Comparison of ENCODE assay signal across 20 cellular contexts in genomic region chr5:135108992-135109391, GRCh38.
"Had no signal": no experiment of that assay in that cellular context is flagged by ENCODE, and none has a peak within 500 bp of the region (broad histone marks: within the 10 kb centered on the region; RNA-seq: fewer than 3 reads in every experiment).

No MANE protein-coding gene starts in this region.

- H3K9me3 ChIP-seq: SK-N-SH had no signal

- DNase-seq: IMR-90, Karpas-422, KG1, MM.1S, NCI-H1092 treated with DMSO at 0.1 percent for 48 hours, NCI-H1436, NCI-H187, NCI-H2029, NCI-H2081 treated with DMSO at 0.1 percent for 48 hours, NCI-H2171, NCI-H226, NCI-H446, NCI-H510A, NCI-H524 treated with DMSO at 0.1 percent for 48 hours, NCI-H69, NCI-H774, RPMI8226, SHP77, SK-N-SH had no signal

- ATAC-seq: HepG2 had no signal

- H3K4me2 ChIP-seq: SK-N-SH had no signal

- H3K9ac ChIP-seq: SK-N-SH had no signal
